Comparison of ENCODE assay signal across 1 cellular context in the genomic region with DNA sequence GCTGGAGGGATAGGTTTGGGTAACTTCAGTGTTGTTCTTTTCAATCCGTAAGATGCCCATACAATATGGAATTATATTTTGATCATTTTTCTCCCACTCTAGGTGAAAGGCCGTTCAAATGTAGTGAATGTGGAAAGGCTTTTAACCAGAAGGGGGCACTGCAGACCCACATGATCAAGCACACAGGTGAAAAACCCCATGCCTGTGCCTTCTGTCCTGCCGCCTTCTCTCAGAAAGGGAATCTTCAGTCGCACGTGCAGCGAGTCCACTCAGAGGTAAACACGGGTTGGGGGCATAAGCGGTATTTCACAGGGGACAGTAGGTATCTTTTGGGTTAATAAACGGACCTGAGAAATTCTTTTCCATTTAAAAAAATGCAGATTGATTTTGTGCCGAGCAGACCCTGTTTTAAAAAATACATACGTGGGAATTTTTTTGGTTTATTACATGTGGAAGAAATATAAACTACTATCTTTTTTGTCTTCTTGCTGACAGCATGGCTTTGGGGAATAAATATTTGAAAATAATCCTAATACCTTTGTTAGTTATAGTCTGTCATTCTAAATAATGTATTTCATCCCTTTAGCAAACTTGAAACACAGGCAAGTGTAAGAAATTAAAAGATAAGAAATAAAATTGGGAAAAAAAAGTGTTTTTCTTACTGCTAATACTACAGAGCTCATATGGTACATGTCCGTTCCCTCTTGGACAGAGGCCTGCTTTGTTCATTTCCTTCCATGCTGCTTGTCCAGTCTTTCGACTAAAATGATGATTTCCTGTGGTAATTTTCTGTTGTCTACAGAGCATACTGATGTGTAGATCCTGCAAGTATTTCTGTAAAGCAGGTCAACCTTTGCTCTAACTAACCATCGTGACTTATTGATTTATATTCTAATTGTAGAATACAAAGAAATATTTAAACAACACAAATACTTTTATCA.
TF ChIP-seq lines count a peak whose summit lies in the region.

No MANE protein-coding gene starts in this region.

TF ChIP-seq in HepG2, 621 proteins besides CTCF, POLR2A, EP300 and RAD21 (continued from another document):
- TF ChIP-seq, protein P1, sequence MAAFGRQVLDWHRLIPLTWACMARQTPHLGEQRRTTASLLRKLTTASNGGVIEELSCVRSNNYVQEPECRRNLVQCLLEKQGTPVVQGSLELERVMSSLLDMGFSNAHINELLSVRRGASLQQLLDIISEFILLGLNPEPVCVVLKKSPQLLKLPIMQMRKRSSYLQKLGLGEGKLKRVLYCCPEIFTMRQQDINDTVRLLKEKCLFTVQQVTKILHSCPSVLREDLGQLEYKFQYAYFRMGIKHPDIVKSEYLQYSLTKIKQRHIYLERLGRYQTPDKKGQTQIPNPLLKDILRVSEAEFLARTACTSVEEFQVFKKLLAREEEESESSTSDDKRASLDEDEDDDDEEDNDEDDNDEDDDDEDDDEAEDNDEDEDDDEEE (CRISPR knock-in tag; IDR thresholded peaks at IDR 0.05) = no peak
- TF ChIP-seq, protein P2, sequence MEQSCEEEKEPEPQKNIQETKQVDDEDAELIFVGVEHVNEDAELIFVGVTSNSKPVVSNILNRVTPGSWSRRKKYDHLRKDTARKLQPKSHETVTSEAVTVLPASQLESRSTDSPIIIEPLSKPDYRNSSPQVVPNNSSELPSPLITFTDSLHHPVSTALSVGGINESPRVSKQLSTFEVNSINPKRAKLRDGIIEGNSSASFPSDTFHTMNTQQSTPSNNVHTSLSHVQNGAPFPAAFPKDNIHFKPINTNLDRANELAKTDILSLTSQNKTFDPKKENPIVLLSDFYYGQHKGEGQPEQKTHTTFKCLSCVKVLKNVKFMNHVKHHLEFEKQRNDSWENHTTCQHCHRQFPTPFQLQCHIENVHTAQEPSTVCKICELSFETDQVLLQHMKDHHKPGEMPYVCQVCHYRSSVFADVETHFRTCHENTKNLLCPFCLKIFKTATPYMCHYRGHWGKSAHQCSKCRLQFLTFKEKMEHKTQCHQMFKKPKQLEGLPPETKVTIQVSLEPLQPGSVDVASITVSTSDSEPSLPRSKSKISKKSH (CRISPR knock-in tag; IDR thresholded peaks at IDR 0.05; ENCODE audit: borderline replicate concordance) = no peak
- TF ChIP-seq ZFP37 (CRISPR knock-in tag; IDR thresholded peaks at IDR 0.05; ENCODE audit: borderline replicate concordance) (no peak), SMC3 (IDR thresholded peaks at IDR 0.05; ENCODE audit: low read length) (peak; percentile 19; the same call in 1 of the 2 replicates), DNMT1 (CRISPR knock-in tag; IDR thresholded peaks at IDR 0.05) (no peak), MLLT10 (CRISPR knock-in tag; IDR thresholded peaks at IDR 0.05) (no peak), ZBTB7B (CRISPR knock-in tag; IDR thresholded peaks at IDR 0.05) (no peak), SAP130 (CRISPR knock-in tag; IDR thresholded peaks at IDR 0.05; ENCODE audit: low read depth) (no peak), NBN (conservative IDR thresholded peaks at IDR 0.05) (no peak), ZNF788 (CRISPR knock-in tag; IDR thresholded peaks at IDR 0.05; ENCODE audit: borderline replicate concordance) (no peak), MTA3 (CRISPR knock-in tag; IDR thresholded peaks at IDR 0.05) (no peak), ELF3 (CRISPR knock-in tag; IDR thresholded peaks at IDR 0.05) (no peak), BCL6 (CRISPR knock-in tag; IDR thresholded peaks at IDR 0.05) (no peak), SOX6 (IDR thresholded peaks at IDR 0.05) (no peak), SOX6 (CRISPR knock-in tag; IDR thresholded peaks at IDR 0.05) (no peak), ZSCAN22 (CRISPR knock-in tag; IDR thresholded peaks at IDR 0.05) (no peak), HOXA3 (CRISPR knock-in tag; IDR thresholded peaks at IDR 0.05) (no peak), RXRB (CRISPR knock-in tag; IDR thresholded peaks at IDR 0.05; ENCODE audit: borderline replicate concordance) (peak; percentile 72; the same call in 1 of the 2 replicates), ZNF878 (CRISPR knock-in tag; IDR thresholded peaks at IDR 0.05) (no peak), ZNF652 (CRISPR knock-in tag; IDR thresholded peaks at IDR 0.05; ENCODE audit: borderline replicate concordance, low read depth) (no peak), ZNF460 (CRISPR knock-in tag; IDR thresholded peaks at IDR 0.05; ENCODE audit: borderline replicate concordance) (no peak)
- TF ChIP-seq, protein P3, sequence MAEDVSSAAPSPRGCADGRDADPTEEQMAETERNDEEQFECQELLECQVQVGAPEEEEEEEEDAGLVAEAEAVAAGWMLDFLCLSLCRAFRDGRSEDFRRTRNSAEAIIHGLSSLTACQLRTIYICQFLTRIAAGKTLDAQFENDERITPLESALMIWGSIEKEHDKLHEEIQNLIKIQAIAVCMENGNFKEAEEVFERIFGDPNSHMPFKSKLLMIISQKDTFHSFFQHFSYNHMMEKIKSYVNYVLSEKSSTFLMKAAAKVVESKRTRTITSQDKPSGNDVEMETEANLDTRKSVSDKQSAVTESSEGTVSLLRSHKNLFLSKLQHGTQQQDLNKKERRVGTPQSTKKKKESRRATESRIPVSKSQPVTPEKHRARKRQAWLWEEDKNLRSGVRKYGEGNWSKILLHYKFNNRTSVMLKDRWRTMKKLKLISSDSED (CRISPR knock-in tag; IDR thresholded peaks at IDR 0.05) = no peak
- TF ChIP-seq, protein P4, sequence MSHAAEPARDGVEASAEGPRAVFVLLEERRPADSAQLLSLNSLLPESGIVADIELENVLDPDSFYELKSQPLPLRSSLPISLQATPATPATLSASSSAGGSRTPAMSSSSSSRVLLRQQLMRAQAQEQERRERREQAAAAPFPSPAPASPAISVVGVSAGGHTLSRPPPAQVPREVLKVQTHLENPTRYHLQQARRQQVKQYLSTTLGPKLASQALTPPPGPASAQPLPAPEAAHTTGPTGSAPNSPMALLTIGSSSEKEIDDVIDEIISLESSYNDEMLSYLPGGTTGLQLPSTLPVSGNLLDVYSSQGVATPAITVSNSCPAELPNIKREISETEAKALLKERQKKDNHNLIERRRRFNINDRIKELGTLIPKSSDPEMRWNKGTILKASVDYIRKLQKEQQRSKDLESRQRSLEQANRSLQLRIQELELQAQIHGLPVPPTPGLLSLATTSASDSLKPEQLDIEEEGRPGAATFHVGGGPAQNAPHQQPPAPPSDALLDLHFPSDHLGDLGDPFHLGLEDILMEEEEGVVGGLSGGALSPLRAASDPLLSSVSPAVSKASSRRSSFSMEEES (CRISPR knock-in tag; IDR thresholded peaks at IDR 0.05) = no peak
- TF ChIP-seq, protein P5, sequence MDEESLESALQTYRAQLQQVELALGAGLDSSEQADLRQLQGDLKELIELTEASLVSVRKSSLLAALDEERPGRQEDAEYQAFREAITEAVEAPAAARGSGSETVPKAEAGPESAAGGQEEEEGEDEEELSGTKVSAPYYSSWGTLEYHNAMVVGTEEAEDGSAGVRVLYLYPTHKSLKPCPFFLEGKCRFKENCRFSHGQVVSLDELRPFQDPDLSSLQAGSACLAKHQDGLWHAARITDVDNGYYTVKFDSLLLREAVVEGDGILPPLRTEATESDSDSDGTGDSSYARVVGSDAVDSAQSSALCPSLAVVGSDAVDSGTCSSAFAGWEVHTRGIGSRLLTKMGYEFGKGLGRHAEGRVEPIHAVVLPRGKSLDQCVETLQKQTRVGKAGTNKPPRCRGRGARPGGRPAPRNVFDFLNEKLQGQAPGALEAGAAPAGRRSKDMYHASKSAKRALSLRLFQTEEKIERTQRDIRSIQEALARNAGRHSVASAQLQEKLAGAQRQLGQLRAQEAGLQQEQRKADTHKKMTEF (CRISPR knock-in tag; IDR thresholded peaks at IDR 0.05) = no peak
